In the genomic region with DNA sequence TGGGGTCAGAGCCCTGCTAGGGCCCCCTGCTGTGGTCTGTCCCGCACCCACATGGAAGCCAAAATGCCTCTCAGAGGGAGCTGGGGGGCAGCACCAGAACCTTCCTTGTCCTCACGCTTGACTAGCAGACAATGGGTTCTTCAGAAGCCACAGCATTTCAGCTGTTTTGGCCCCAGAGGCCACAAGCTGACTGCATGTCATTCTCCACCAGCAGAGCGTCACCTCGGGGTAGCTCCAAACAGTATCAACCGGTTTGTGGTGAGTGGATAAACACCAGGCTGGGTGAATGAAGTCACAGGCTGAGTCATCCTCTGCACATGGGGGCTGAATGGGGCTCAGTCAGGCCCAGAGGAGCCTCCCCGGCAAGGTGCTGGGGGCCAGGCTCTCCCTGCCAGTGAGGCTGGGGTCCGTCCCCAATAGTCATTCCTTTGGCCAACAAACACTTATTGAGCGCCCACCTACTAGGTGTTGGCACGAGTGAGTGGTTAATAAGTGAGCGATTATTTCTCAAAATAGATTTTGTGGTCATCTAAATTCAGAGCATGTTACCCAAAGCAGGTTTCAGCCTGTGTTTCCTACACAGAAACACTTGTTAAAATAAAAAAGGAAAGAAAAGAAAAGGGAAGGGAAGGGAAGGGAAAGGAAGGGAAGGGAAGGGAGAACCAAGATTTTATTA, we compare ENCODE assay signal across 8 cellular contexts. TPM values are rescaled to one million over a fixed set of nuclear protein-coding genes. Genes with fewer than 3 reads are reported as not detected.
DNase-seq lines count a peak whose midpoint lies in the region; ATAC-seq and TF ChIP-seq lines count a peak whose summit lies in the region.

No MANE protein-coding gene starts in this region.

- no peak overlapping the region for H3K27ac ChIP-seq in ascending aorta

- no peaks in the 10 kb centered on the region for H3K4me1 ChIP-seq in BE2C
- H3K4me1 ChIP-seq in ascending aorta = no peaks in the 10 kb centered on the region

- peaks cover 43% of the 10 kb centered on the region for H3K27me3 Mint-ChIP-seq in MCF 10A (ENCODE audit: insufficient read depth, unreplicated experiment)

- BruUV-seq in MCF 10A (replicated peaks; lab: Mats Ljungman, UMichigan) = no TSS peak

- H3K9me3 Mint-ChIP-seq in MCF 10A (ENCODE audit: unreplicated experiment) = no peaks in the 10 kb centered on the region

- H3K9me3 ChIP-seq in BE2C (no peaks in the 10 kb centered on the region), ascending aorta (no peaks in the 10 kb centered on the region)

- CTCF ChIA-PET in MCF 10A (lab: Yijun Ruan, JAX) = interaction anchor here (0.5 to 1.0 kb wide), 5 partner anchors 9 to 254 kb away, joined by 3 to 5 read pairs (median 3); no protein-coding TSS in a partner anchor

- ATAC-seq in GM18519 (IDR thresholded peaks at IDR 0.05; ENCODE audit: low FRiP score, unreplicated experiment) (peak; percentile 91), HG02840 (IDR thresholded peaks at IDR 0.05; ENCODE audit: low FRiP score, unreplicated experiment) (peak; percentile 97)

- intact Hi-C loops in MCF 10A (cut with micrococcal nuclease) = no loop called here
- intact Hi-C loops in ascending aorta (cut with DNase I) = no loop called here

- H3K36me3 Mint-ChIP-seq in MCF 10A (ENCODE audit: insufficient read depth, unreplicated experiment) = no peaks in the 10 kb centered on the region

- H3K27ac Mint-ChIP-seq in MCF 10A (ENCODE audit: low read depth, unreplicated experiment) = no peak overlapping the region

- TF ChIP-seq CTCF in MCF 10A (IDR thresholded peaks at IDR 0.05; ENCODE audit: unreplicated experiment) (no peak), BE2C (IDR thresholded peaks at IDR 0.05; ENCODE audit: low read depth, low read length) (no peak), ascending aorta (IDR thresholded peaks at IDR 0.05) (no peak)

- H3K27me3 ChIP-seq in BE2C (peaks cover 39% of the 10 kb centered on the region), ascending aorta (no peaks in the 10 kb centered on the region)

- H3K36me3 ChIP-seq in BE2C (no peaks in the 10 kb centered on the region), ascending aorta (no peaks in the 10 kb centered on the region)

- H3K4me3 Mint-ChIP-seq in MCF 10A (ENCODE audit: unreplicated experiment) = no peak overlapping the region

- no peaks in the 10 kb centered on the region for H3K4me1 Mint-ChIP-seq in MCF 10A (ENCODE audit: insufficient read depth, unreplicated experiment)

- DNase-seq in AG08395 (ENCODE audit: low spot score) (peak; percentile 71), NOMO-1 treated with DMSO at 0.1 percent for 48 hours (lab: John Stamatoyannopoulos, UW; ENCODE audit: unreplicated experiment) (peak; percentile 93), MCF 10A (ENCODE audit: unreplicated experiment) (peak; percentile 50), non-pigmented ciliary epithelial cell (ENCODE audit: low read depth) (peak; percentile 28), BE2C (no peak), ascending aorta (ENCODE audit: low spot score in 2 of 2) (no peak)

- H3K4me3 ChIP-seq in BE2C (ENCODE audit: low read depth, low read length) (no peak overlapping the region), ascending aorta (no peak overlapping the region)

- POLR2A ChIA-PET in MCF 10A (lab: Yijun Ruan, JAX) = no interaction called here

RNA-seq across cellular contexts. Expression of a gene that starts 9.1 kb away (rescaled TPM):
- total RNA-seq in MCF 10A (2022) = not detected in 2 replicates
- not detected for polyA plus RNA-seq in BE2C (2012; ENCODE audit: insufficient read depth, insufficient read length, low read depth)
- not detected for total RNA-seq in ascending aorta

RNA-seq across cellular contexts. Expression of a gene that starts 53.3 kb away (rescaled TPM):
- not detected in 2 replicates for total RNA-seq in MCF 10A (2022)
- polyA plus RNA-seq in BE2C (2012; ENCODE audit: insufficient read depth, insufficient read length, low read depth) = not detected
- total RNA-seq in ascending aorta = not detected

Comparison
In these comparisons a context has a peak if more than half of its experiments do, and no peak if none do; other contexts are left out.
1. DNase-seq: peak in AG08395 (single experiment), NOMO-1 treated with DMSO at 0.1 percent for 48 hours (single experiment), MCF 10A (single experiment) and non-pigmented ciliary epithelial cell (single experiment); none in BE2C (single experiment) and ascending aorta (0 of 2).